10 cellular contexts compared by ENCODE assay signal in genomic region chr3:58383904-58384303, GRCh38. TPM values are rescaled to one million over a fixed set of nuclear protein-coding genes. Genes with fewer than 3 reads are reported as not detected.
DNase-seq lines count a peak whose midpoint lies in the region; ATAC-seq and TF ChIP-seq lines count a peak whose summit lies in the region.
"Had no signal": no experiment of that assay in that cellular context is flagged by ENCODE, and none has a peak within 500 bp of the region (broad histone marks: within the 10 kb centered on the region; RNA-seq: fewer than 3 reads in every experiment).

No MANE protein-coding gene starts in this region.

- H3K4me1 ChIP-seq in SK-N-SH (ENCODE audit: control insufficient read depth in 1 of 2, insufficient read depth in 2 of 2, low read depth in 1 of 2, low read length in 1 of 2), result peaks cover 13 to 28% of the 10 kb centered on the region in 2 experiments
- H3K4me1 ChIP-seq in esophagus muscularis mucosa, result peaks cover 31 to 49% (median 40%) of the 10 kb centered on the region in 4 donors

- no peaks in the 10 kb centered on the region for H3K36me3 ChIP-seq in SK-N-SH (replicated peaks in 1 of 2; ENCODE audit: control insufficient read depth in 1 of 2, insufficient read depth in 2 of 2, low read length in 1 of 2)
- H3K36me3 ChIP-seq in esophagus muscularis mucosa, result peaks cover 0 to 23% (median 13%) of the 10 kb centered on the region in 4 donors

- no peaks in the 10 kb centered on the region for H3K9me2 ChIP-seq in SK-N-SH

- POLR2A ChIA-PET in SK-N-SH (lab: Yijun Ruan, JAX), result no interaction called here

- H2AFZ ChIP-seq in SK-N-SH (ENCODE audit: low read depth), result no peak overlapping the region

- WGBS in SK-N-SH (ENCODE audit: low lambda C conversion rate), result 20% methylated on average over 4 of the region's 4 CpGs
- WGBS in esophagus muscularis mucosa, result 62% methylated on average over 4 of the region's 4 CpGs

- no peaks in the 10 kb centered on the region for H4K20me1 ChIP-seq in SK-N-SH (ENCODE audit: insufficient read depth)

- DNase-seq in GM04504 (ENCODE audit: low read depth) (peak; percentile 99), SK-N-SH (no peak), fibroblast of the conjunctiva (ENCODE audit: low read depth) (peak; percentile 86), skeletal muscle cell (ENCODE audit: low read depth) (peak; percentile 99), activated T-cell treated with anti-CD3 and anti-CD28 coated beads for 4 hours (no peak), NCI-H1436 treated with DMSO at 0.1 percent for 48 hours (lab: John Stamatoyannopoulos, UW) (no peak), esophagus muscularis mucosa (ENCODE audit: extremely low spot score) (no peak)
- DNase-seq: NCI-H187 treated with DMSO at 0.1 percent for 48 hours; stimulated activated CD4-positive, alpha-beta T cell treated with anti-CD3 and anti-CD28 coated beads, Interleukin-4, amount 100 ng/mL, for 4 hours had no signal

- peak overlapping the region; percentile 63 for H3K4me2 ChIP-seq in SK-N-SH

- H3K27ac ChIP-seq in SK-N-SH (ENCODE audit: low read depth in 2 of 2, low read length in 1 of 2) (peak overlapping the region; percentile 74 to 96), esophagus muscularis mucosa (replicated peaks in 1 of 4) (no peak overlapping the region)

- TF ChIP-seq RAD21 in SK-N-SH (IDR thresholded peaks at IDR 0.05; ENCODE audit: low read length), result no peak

- TF ChIP-seq EP300 in SK-N-SH (IDR thresholded peaks at IDR 0.05; ENCODE audit: borderline replicate concordance in 1 of 2, low read depth in 1 of 2, low read length in 1 of 2), result peak in 1 of 2 experiments; percentile 91; a peak in 2 of 4 replicates
- no peak for TF ChIP-seq EP300 in esophagus muscularis mucosa (IDR thresholded peaks at IDR 0.05)

- H3K4me3 ChIP-seq in SK-N-SH (ENCODE audit: low read depth in 2 of 2, low read length in 1 of 2), result peak overlapping the region in 1 of 2 experiments; percentile 36; a peak in 1 of 4 replicates
- H3K4me3 ChIP-seq in skeletal muscle cell (ENCODE audit: low read depth, low read length), result no peak overlapping the region
- no peak overlapping the region for H3K4me3 ChIP-seq in esophagus muscularis mucosa

- H3K9me3 ChIP-seq in SK-N-SH (no peaks in the 10 kb centered on the region), esophagus muscularis mucosa (no peaks in the 10 kb centered on the region)

- H3F3A ChIP-seq in SK-N-SH (replicated peaks; ENCODE audit: insufficient read depth), result peaks cover 42% of the 10 kb centered on the region

- H3K9ac ChIP-seq in SK-N-SH, result peak overlapping the region; percentile 50; the same call in 1 of the 2 replicates

- CTCF ChIA-PET in SK-N-SH (lab: Yijun Ruan, JAX), result no interaction called here

- ATAC-seq in GM21526 (IDR thresholded peaks at IDR 0.05; ENCODE audit: low FRiP score, unreplicated experiment), result no peak

- intact Hi-C loops in esophagus muscularis mucosa (cut with DNase I), result no loop called here

- TF ChIP-seq CTCF in SK-N-SH (IDR thresholded peaks at IDR 0.05), result no peak
- no peak for TF ChIP-seq CTCF in esophagus muscularis mucosa (IDR thresholded peaks at IDR 0.05)

- no peak for TF ChIP-seq POLR2A in esophagus muscularis mucosa (IDR thresholded peaks at IDR 0.05; ENCODE audit: low read depth)

- H3K79me2 ChIP-seq in SK-N-SH (ENCODE audit: insufficient read depth), result no peaks in the 10 kb centered on the region

- H3K27me3 ChIP-seq in SK-N-SH (ENCODE audit: insufficient read depth) (no peaks in the 10 kb centered on the region), esophagus muscularis mucosa (no peaks in the 10 kb centered on the region)

TF ChIP-seq in SK-N-SH, 30 proteins besides CTCF, POLR2A, EP300 and RAD21 (continues in another document):
- TF ChIP-seq, protein P1, sequence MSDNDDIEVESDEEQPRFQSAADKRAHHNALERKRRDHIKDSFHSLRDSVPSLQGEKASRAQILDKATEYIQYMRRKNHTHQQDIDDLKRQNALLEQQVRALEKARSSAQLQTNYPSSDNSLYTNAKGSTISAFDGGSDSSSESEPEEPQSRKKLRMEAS (IDR thresholded peaks at IDR 0.05; ENCODE audit: low read depth), result peak; percentile 73
- TF ChIP-seq FOXJ3 (CRISPR knock-in tag; IDR thresholded peaks at IDR 0.05) (no peak), NFIC (IDR thresholded peaks at IDR 0.05; ENCODE audit: borderline replicate concordance) (peak; percentile 96), JUND (IDR thresholded peaks at IDR 0.05) (peak; percentile 90), FOXM1 (IDR thresholded peaks at IDR 0.05; ENCODE audit: low read depth) (peak; percentile 69; the same call in 1 of the 2 replicates), POLR2AphosphoS5 (IDR thresholded peaks at IDR 0.05; ENCODE audit: low read depth, low read length) (peak; percentile 70; the same call in 1 of the 2 replicates), EZH2phosphoT487 (IDR thresholded peaks at IDR 0.05; ENCODE audit: borderline replicate concordance, low read depth) (no peak), TAF1 (IDR thresholded peaks at IDR 0.05; ENCODE audit: borderline replicate concordance, low read depth, low read length) (no peak), MXI1 (IDR thresholded peaks at IDR 0.05; ENCODE audit: low read depth, low read length) (no peak), REST (IDR thresholded peaks at IDR 0.05; ENCODE audit: low read depth, low read length) (peak; percentile 51; the same call in 1 of the 2 replicates), RFX5 (IDR thresholded peaks at IDR 0.05; ENCODE audit: low read length) (no peak), CHD2 (IDR thresholded peaks at IDR 0.05; ENCODE audit: low read length, partially characterized antibody) (no peak), NRF1 (IDR thresholded peaks at IDR 0.05; ENCODE audit: low read depth, low read length) (no peak), RCOR1 (IDR thresholded peaks at IDR 0.05; ENCODE audit: low read length) (no peak), TEAD4 (IDR thresholded peaks at IDR 0.05; ENCODE audit: borderline replicate concordance, insufficient read depth) (peak; percentile 93), ELF1 (IDR thresholded peaks at IDR 0.05) (peak; percentile 46; the same call in 1 of the 2 replicates), SMC3 (IDR thresholded peaks at IDR 0.05; ENCODE audit: low read depth, low read length) (no peak), SIN3A (IDR thresholded peaks at IDR 0.05; ENCODE audit: borderline replicate concordance, low read depth, low read length) (0 out of 2 replicates have a peak, but pooled peaks have one; percentile 43), RXRA (IDR thresholded peaks at IDR 0.05; ENCODE audit: borderline replicate concordance, low read depth) (peak; percentile 76; the same call in 1 of the 2 replicates)
- TF ChIP-seq, protein P2, sequence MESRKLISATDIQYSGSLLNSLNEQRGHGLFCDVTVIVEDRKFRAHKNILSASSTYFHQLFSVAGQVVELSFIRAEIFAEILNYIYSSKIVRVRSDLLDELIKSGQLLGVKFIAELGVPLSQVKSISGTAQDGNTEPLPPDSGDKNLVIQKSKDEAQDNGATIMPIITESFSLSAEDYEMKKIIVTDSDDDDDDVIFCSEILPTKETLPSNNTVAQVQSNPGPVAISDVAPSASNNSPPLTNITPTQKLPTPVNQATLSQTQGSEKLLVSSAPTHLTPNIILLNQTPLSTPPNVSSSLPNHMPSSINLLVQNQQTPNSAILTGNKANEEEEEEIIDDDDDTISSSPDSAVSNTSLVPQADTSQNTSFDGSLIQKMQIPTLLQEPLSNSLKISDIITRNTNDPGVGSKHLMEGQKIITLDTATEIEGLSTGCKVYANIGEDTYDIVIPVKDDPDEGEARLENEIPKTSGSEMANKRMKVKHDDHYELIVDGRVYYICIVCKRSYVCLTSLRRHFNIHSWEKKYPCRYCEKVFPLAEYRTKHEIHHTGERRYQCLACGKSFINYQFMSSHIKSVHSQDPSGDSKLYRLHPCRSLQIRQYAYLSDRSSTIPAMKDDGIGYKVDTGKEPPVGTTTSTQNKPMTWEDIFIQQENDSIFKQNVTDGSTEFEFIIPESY (IDR thresholded peaks at IDR 0.05; ENCODE audit: borderline replicate concordance, low read depth), result no peak

RNA-seq across cellular contexts. Expression of gene PDHB, which starts 49.7 kb away (rescaled TPM):
- 87.5 and 94.7 TPM in 2 replicates for polyA plus RNA-seq in SK-N-SH (2012; rRNA removed)
- 107 and 129 TPM in 2 replicates for polyA plus RNA-seq in SK-N-SH (2012; cell fraction: cytosol; rRNA removed)
- polyA plus RNA-seq in SK-N-SH (2012; cell fraction: nucleus; rRNA removed), result 32.1 and 63.2 TPM in 2 replicates
- 100 to 1,000 TPM; 100 to 138 (median 122) TPM for total RNA-seq in esophagus muscularis mucosa

RNA-seq across cellular contexts. Expression of gene PXK, which starts 51.2 kb away (rescaled TPM):
- 8.4 and 9.3 TPM in 2 replicates for polyA plus RNA-seq in SK-N-SH (2012; rRNA removed)
- 9.5 and 9.8 TPM in 2 replicates for polyA plus RNA-seq in SK-N-SH (2012; cell fraction: cytosol; rRNA removed)
- polyA plus RNA-seq in SK-N-SH (2012; cell fraction: nucleus; rRNA removed), result 6.1 and 9.6 TPM in 2 replicates
- total RNA-seq in esophagus muscularis mucosa, result 10 to 100 TPM; 28.2 to 35.3 (median 30.3) TPM

Comparison
In these comparisons a context has a peak if more than half of its experiments do, and no peak if none do; other contexts are left out.
1. DNase-seq: peak in GM04504 (single experiment), fibroblast of the conjunctiva (single experiment) and skeletal muscle cell (single experiment); none in SK-N-SH (single experiment), activated T-cell treated with anti-CD3 and anti-CD28 coated beads for 4 hours (single experiment), NCI-H1436 treated with DMSO at 0.1 percent for 48 hours (single experiment) and esophagus muscularis mucosa (single experiment).
2. H3K27ac ChIP-seq: peak in SK-N-SH (2 of 2); none in esophagus muscularis mucosa (0 of 4).